32 cellular contexts compared by ENCODE assay signal in the genomic region with DNA sequence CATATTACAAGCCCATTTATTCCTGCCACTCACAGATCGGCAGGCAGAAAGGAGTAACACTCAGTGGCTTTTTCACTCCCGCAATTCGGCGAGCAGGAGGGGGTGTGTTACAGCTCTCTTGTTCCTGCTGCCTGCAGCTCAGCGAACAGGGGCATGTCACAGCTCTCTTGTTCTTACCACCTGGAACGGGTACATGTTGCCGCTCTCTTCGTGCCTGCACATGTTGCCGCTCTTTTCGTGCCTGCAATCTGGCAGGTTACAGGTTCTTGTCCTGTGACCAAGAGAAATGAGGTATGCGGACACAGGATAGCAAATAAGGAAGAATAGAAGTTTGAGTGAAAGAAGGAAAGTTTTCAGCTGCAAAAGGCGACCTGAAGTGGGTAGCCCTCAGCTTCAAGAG.
"Had no signal": no experiment of that assay in that cellular context is flagged by ENCODE, and none has a peak within 500 bp of the region (broad histone marks: within the 10 kb centered on the region; RNA-seq: fewer than 3 reads in every experiment).

No MANE protein-coding gene starts in this region.

- H3K4me1 ChIP-seq: adrenal gland, body of pancreas, SJCRH30 had no signal

- H3K27ac ChIP-seq: adrenal gland, body of pancreas, PC-9, RWPE1, SJCRH30, SK-N-MC, WERI-Rb-1 had no signal

- H3K36me3 ChIP-seq: adrenal gland, SJCRH30, WERI-Rb-1 had no signal

- H3K4me1 Mint-ChIP-seq: activated CD4-positive, alpha-beta T cell treated with anti-CD3 and anti-CD28 coated beads for 36 hours; activated CD4-positive, alpha-beta T cell treated with anti-CD3 and anti-CD28 coated beads, Interleukin-2, amount 10 ng/mL, durations not matched to agents 7 days and 5 days had no signal

- H3K4me2 ChIP-seq: PC-9 had no signal

- H3K27me3 Mint-ChIP-seq: activated CD4-positive, alpha-beta T cell treated with anti-CD3 and anti-CD28 coated beads for 36 hours; activated CD4-positive, alpha-beta T cell treated with anti-CD3 and anti-CD28 coated beads, Interleukin-2, amount 10 ng/mL, durations not matched to agents 7 days and 5 days had no signal

- H3K36me3 Mint-ChIP-seq: activated naive CD4-positive, alpha-beta T cell treated with anti-CD3 and anti-CD28 coated beads, Interleukin-2, amount 50 U/mL, for 72 hours had no signal

- H3K27me3 ChIP-seq: adrenal gland, body of pancreas, SJCRH30 had no signal

- H3K9me3 ChIP-seq: adrenal gland, body of pancreas, SJCRH30 had no signal

- ATAC-seq: activated CD4-positive, alpha-beta T cell treated with anti-CD3 and anti-CD28 coated beads for 36 hours; activated CD8-positive, alpha-beta T cell treated with anti-CD3 and anti-CD28 coated beads, Interleukin-2, amount 10 ng/mL, durations not matched to agents 7 days and 5 days; activated naive CD4-positive, alpha-beta T cell treated with anti-CD3 and anti-CD28 coated beads, Interleukin-2, amount 50 U/mL, for 72 hours; activated T-cell treated with anti-CD3 and anti-CD28 coated beads, Interleukin-2, amount 50 U/mL, for 4 hours; body of pancreas; K562 had no signal

- H3K27ac Mint-ChIP-seq: activated CD4-positive, alpha-beta T cell treated with anti-CD3 and anti-CD28 coated beads for 36 hours; activated CD4-positive, alpha-beta T cell treated with anti-CD3 and anti-CD28 coated beads, Interleukin-2, amount 10 ng/mL, durations not matched to agents 7 days and 5 days; activated CD8-positive, alpha-beta T cell treated with anti-CD3 and anti-CD28 coated beads, Interleukin-2, amount 10 ng/mL, durations not matched to agents 7 days and 5 days; activated naive CD4-positive, alpha-beta T cell treated with anti-CD3 and anti-CD28 coated beads for 36 hours; activated naive CD4-positive, alpha-beta T cell treated with anti-CD3 and anti-CD28 coated beads, Interleukin-2, amount 50 U/mL, for 72 hours; activated T-helper 1 cell treated with anti-CD3 and anti-CD28 coated beads, Interleukin-12 subunit alpha, Interleukin-12 subunit beta, Interleukin-2, Interleukin-4 antibody, amounts not matched to agents 30 ng/mL and 10 ng/mL and 1 ng/mL, durations not matched to agents 14 hours and 24 hours and 36 hours had no signal

- H2AFZ ChIP-seq: PC-9 had no signal

- DNase-seq: activated CD4-positive, alpha-beta T cell treated with anti-CD3 and anti-CD28 coated beads for 36 hours; activated CD4-positive, alpha-beta T cell treated with anti-CD3 and anti-CD28 coated beads, Interleukin-2, amount 10 ng/mL, durations not matched to agents 7 days and 5 days; activated CD4-positive, alpha-beta T cell treated with anti-CD3 and anti-CD28 coated beads, Interleukin-2, amount 50 U/mL, for 48 hours; activated CD8-positive, alpha-beta T cell treated with anti-CD3 and anti-CD28 coated beads, Interleukin-2, amount 10 ng/mL, durations not matched to agents 7 days and 5 days; activated gamma-delta T cell treated with Interleukin-2 at 50 U/mL for 16 hours; activated naive CD4-positive, alpha-beta T cell treated with anti-CD3 and anti-CD28 coated beads for 36 hours; activated T-cell treated with anti-CD3 and anti-CD28 coated beads, Interleukin-2, amount 50 U/mL, for 4 hours; adrenal gland; body of pancreas; central memory CD4-positive, alpha-beta T cell; NCI-H1092 treated with DMSO at 0.1 percent for 48 hours; NCI-H1417; NCI-H146; NCI-H187 treated with DMSO at 0.1 percent for 48 hours; NCI-H2081 treated with DMSO at 0.1 percent for 48 hours; NCI-H510A; NCI-H526; NCI-H748 treated with DMSO at 0.1 percent for 48 hours; NK-92 treated with Interleukin-12 subunit alpha and Interleukin-12 subunit beta, amount 100 ng/mL, for 24 hours; PC-9; SHP77; SJCRH30; T1000; WERI-Rb-1 had no signal

- H3K4me3 ChIP-seq: adrenal gland, body of pancreas, K562, PC-9, SJCRH30, SK-N-MC had no signal

- FAIRE-seq: astrocyte, bronchial epithelial cell, K562, RCC 7860 had no signal

- H3K4me3 Mint-ChIP-seq: activated CD4-positive, alpha-beta T cell treated with anti-CD3 and anti-CD28 coated beads for 36 hours; activated CD4-positive, alpha-beta T cell treated with anti-CD3 and anti-CD28 coated beads, Interleukin-2, amount 10 ng/mL, durations not matched to agents 7 days and 5 days; activated CD8-positive, alpha-beta T cell treated with anti-CD3 and anti-CD28 coated beads, Interleukin-2, amount 10 ng/mL, durations not matched to agents 7 days and 5 days; activated naive CD4-positive, alpha-beta T cell treated with anti-CD3 and anti-CD28 coated beads for 36 hours; activated T-cell treated with anti-CD3 and anti-CD28 coated beads, Interleukin-2, amount 50 U/mL, for 4 hours; activated T-helper 1 cell treated with anti-CD3 and anti-CD28 coated beads, Interleukin-12 subunit alpha, Interleukin-12 subunit beta, Interleukin-2, Interleukin-4 antibody, amounts not matched to agents 30 ng/mL and 10 ng/mL and 1 ng/mL, durations not matched to agents 14 hours and 24 hours and 36 hours had no signal
